Comparison of ENCODE assay signal across 1 cellular context in the genomic region with DNA sequence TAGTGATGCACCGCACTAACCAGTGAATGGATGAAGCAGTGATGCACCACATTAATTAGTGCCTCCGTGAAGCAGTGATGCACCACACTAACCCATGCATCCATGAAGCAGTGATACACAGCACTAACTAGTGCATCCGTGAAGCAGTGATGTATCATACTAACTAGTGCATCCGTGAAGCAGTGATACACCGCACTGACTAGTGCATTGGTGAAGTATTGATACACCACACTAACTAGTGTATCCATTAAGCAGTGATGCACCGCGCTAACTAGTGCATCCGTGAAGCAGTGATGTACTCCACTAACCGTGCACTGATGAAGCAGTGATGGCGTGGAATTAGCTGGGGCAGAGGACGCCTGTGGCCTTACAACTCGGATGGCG.
A peak's percentile ranks its signal among the peaks of the same experiment; 100 is the strongest.
TF ChIP-seq lines count a peak whose summit lies in the region.

No MANE protein-coding gene starts in this region.

TF ChIP-seq in HepG2, 621 proteins besides CTCF, POLR2A, EP300 and RAD21 (continued from another document and continues in another):
- TF ChIP-seq, protein P1, sequence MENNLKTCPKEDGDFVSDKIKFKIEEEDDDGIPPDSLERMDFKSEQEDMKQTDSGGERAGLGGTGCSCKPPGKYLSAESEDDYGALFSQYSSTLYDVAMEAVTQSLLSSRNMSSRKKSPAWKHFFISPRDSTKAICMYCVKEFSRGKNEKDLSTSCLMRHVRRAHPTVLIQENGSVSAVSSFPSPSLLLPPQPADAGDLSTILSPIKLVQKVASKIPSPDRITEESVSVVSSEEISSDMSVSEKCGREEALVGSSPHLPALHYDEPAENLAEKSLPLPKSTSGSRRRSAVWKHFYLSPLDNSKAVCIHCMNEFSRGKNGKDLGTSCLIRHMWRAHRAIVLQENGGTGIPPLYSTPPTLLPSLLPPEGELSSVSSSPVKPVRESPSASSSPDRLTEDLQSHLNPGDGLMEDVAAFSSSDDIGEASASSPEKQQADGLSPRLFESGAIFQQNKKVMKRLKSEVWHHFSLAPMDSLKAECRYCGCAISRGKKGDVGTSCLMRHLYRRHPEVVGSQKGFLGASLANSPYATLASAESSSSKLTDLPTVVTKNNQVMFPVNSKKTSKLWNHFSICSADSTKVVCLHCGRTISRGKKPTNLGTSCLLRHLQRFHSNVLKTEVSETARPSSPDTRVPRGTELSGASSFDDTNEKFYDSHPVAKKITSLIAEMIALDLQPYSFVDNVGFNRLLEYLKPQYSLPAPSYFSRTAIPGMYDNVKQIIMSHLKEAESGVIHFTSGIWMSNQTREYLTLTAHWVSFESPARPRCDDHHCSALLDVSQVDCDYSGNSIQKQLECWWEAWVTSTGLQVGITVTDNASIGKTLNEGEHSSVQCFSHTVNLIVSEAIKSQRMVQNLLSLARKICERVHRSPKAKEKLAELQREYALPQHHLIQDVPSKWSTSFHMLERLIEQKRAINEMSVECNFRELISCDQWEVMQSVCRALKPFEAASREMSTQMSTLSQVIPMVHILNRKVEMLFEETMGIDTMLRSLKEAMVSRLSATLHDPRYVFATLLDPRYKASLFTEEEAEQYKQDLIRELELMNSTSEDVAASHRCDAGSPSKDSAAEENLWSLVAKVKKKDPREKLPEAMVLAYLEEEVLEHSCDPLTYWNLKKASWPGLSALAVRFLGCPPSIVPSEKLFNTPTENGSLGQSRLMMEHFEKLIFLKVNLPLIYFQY (CRISPR knock-in tag; IDR thresholded peaks at IDR 0.05; ENCODE audit: borderline replicate concordance), result no peak
- TF ChIP-seq TGIF2 (CRISPR knock-in tag; IDR thresholded peaks at IDR 0.05), result 0 out of 2 replicates have a peak, but pooled peaks have one; percentile 20
- 0 out of 2 replicates have a peak, but pooled peaks have one; percentile 28 for TF ChIP-seq BRD4 (CRISPR knock-in tag; IDR thresholded peaks at IDR 0.05)
- TF ChIP-seq GTF2F1 (IDR thresholded peaks at IDR 0.05; ENCODE audit: low read length), result no peak
- TF ChIP-seq ZNF138 (CRISPR knock-in tag; IDR thresholded peaks at IDR 0.05; ENCODE audit: low read depth), result no peak; the same call in 1 of the 2 replicates
- TF ChIP-seq, protein P2, sequence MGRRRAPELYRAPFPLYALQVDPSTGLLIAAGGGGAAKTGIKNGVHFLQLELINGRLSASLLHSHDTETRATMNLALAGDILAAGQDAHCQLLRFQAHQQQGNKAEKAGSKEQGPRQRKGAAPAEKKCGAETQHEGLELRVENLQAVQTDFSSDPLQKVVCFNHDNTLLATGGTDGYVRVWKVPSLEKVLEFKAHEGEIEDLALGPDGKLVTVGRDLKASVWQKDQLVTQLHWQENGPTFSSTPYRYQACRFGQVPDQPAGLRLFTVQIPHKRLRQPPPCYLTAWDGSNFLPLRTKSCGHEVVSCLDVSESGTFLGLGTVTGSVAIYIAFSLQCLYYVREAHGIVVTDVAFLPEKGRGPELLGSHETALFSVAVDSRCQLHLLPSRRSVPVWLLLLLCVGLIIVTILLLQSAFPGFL (CRISPR knock-in tag; IDR thresholded peaks at IDR 0.05), result no peak
- no peak for TF ChIP-seq ZMAT3 (CRISPR knock-in tag; conservative IDR thresholded peaks at IDR 0.05)
- TF ChIP-seq ZSCAN12 (CRISPR knock-in tag; IDR thresholded peaks at IDR 0.05), result no peak
- TF ChIP-seq ZSCAN25 (CRISPR knock-in tag; IDR thresholded peaks at IDR 0.05), result no peak
- TF ChIP-seq JARID2 (CRISPR knock-in tag; IDR thresholded peaks at IDR 0.05; ENCODE audit: insufficient replicate concordance), result no peak
- TF ChIP-seq ZSCAN21 (CRISPR knock-in tag; IDR thresholded peaks at IDR 0.05; ENCODE audit: borderline replicate concordance), result peak; percentile 31; the same call in 1 of the 2 replicates
- TF ChIP-seq CBX5 (CRISPR knock-in tag; IDR thresholded peaks at IDR 0.05; ENCODE audit: borderline replicate concordance), result no peak
- no peak for TF ChIP-seq KLF16 (CRISPR knock-in tag; IDR thresholded peaks at IDR 0.05)
- TF ChIP-seq, protein P3, sequence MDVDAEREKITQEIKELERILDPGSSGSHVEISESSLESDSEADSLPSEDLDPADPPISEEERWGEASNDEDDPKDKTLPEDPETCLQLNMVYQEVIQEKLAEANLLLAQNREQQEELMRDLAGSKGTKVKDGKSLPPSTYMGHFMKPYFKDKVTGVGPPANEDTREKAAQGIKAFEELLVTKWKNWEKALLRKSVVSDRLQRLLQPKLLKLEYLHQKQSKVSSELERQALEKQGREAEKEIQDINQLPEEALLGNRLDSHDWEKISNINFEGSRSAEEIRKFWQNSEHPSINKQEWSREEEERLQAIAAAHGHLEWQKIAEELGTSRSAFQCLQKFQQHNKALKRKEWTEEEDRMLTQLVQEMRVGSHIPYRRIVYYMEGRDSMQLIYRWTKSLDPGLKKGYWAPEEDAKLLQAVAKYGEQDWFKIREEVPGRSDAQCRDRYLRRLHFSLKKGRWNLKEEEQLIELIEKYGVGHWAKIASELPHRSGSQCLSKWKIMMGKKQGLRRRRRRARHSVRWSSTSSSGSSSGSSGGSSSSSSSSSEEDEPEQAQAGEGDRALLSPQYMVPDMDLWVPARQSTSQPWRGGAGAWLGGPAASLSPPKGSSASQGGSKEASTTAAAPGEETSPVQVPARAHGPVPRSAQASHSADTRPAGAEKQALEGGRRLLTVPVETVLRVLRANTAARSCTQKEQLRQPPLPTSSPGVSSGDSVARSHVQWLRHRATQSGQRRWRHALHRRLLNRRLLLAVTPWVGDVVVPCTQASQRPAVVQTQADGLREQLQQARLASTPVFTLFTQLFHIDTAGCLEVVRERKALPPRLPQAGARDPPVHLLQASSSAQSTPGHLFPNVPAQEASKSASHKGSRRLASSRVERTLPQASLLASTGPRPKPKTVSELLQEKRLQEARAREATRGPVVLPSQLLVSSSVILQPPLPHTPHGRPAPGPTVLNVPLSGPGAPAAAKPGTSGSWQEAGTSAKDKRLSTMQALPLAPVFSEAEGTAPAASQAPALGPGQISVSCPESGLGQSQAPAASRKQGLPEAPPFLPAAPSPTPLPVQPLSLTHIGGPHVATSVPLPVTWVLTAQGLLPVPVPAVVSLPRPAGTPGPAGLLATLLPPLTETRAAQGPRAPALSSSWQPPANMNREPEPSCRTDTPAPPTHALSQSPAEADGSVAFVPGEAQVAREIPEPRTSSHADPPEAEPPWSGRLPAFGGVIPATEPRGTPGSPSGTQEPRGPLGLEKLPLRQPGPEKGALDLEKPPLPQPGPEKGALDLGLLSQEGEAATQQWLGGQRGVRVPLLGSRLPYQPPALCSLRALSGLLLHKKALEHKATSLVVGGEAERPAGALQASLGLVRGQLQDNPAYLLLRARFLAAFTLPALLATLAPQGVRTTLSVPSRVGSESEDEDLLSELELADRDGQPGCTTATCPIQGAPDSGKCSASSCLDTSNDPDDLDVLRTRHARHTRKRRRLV (CRISPR knock-in tag; IDR thresholded peaks at IDR 0.05), result no peak
- TF ChIP-seq, protein P4, sequence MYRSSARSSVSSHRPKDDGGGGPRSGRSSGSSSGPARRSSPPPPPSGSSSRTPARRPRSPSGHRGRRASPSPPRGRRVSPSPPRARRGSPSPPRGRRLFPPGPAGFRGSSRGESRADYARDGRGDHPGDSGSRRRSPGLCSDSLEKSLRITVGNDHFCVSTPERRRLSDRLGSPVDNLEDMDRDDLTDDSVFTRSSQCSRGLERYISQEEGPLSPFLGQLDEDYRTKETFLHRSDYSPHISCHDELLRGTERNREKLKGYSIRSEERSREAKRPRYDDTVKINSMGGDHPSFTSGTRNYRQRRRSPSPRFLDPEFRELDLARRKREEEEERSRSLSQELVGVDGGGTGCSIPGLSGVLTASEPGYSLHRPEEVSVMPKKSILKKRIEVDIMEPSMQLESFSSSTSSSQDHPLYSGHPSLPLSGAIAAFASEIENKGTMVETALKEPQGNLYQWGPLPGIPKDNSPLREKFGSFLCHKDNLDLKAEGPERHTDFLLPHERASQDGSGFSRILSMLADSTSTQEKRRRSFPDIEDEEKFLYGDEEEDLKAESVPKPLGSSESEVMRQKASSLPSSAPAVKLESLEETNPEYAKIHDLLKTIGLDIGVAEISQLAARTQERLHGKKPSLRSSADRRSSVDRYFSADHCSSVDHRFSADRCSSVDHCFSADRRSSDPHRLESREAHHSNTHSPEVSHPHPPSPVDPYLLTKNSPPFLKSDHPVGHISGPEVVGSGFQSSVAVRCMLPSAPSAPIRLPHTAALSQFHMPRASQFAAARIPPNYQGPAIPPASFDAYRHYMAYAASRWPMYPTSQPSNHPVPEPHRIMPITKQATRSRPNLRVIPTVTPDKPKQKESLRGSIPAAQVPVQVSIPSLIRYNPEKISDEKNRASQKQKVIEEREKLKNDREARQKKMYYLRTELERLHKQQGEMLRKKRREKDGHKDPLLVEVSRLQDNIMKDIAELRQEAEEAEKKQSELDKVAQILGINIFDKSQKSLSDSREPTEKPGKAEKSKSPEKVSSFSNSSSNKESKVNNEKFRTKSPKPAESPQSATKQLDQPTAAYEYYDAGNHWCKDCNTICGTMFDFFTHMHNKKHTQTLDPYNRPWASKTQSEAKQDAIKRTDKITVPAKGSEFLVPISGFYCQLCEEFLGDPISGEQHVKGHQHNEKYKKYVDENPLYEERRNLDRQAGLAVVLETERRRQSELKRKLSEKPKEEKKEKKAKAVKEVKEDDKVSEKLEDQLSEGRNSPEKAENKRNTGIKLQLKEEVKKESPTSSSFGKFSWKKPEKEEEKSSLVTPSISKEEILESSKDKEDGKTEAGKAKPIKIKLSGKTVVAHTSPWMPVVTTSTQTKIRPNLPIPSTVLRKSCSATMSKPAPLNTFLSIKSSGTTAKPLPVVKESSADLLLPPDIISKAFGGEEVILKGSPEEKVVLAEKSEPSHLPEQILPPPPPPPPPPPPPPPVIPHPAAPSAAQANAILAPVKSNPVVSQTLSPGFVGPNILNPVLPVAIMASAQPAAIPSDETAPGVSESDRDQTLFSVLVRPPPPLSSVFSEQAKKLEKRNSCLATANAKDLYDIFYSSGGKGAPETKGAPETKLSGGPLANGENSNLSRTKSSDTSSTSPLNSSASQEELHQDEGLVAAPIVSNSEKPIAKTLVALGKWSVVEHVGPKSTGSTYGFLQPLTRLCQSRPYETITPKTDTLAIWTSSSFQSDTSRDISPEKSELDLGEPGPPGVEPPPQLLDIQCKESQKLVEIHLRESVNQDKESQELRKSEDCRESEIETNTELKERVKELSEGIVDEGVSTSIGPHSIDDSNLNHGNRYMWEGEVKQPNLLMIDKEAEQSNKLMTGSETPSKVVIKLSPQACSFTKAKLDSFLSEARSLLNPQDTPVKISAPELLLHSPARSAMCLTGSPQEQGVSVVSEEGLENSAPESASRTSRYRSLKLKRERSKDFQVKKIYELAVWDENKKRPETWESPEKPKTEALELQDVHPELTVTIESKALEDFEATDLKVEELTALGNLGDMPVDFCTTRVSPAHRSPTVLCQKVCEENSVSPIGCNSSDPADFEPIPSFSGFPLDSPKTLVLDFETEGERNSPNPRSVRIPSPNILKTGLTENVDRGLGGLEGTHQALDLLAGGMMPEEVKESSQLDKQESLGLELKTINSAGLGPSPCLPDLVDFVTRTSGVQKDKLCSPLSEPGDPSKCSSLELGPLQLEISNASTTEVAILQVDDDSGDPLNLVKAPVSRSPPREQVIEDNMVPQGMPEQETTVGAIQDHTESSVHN (CRISPR knock-in tag; IDR thresholded peaks at IDR 0.05), result peak; percentile 62; the same call in 1 of the 2 replicates
- peak; percentile 28; the same call in 1 of the 2 replicates for TF ChIP-seq ARHGAP35 (CRISPR knock-in tag; IDR thresholded peaks at IDR 0.05; ENCODE audit: borderline replicate concordance)
- TF ChIP-seq PHF20 (CRISPR knock-in tag; IDR thresholded peaks at IDR 0.05), result no peak
- no peak for TF ChIP-seq DR1 (CRISPR knock-in tag; IDR thresholded peaks at IDR 0.05)
- TF ChIP-seq, protein P5, sequence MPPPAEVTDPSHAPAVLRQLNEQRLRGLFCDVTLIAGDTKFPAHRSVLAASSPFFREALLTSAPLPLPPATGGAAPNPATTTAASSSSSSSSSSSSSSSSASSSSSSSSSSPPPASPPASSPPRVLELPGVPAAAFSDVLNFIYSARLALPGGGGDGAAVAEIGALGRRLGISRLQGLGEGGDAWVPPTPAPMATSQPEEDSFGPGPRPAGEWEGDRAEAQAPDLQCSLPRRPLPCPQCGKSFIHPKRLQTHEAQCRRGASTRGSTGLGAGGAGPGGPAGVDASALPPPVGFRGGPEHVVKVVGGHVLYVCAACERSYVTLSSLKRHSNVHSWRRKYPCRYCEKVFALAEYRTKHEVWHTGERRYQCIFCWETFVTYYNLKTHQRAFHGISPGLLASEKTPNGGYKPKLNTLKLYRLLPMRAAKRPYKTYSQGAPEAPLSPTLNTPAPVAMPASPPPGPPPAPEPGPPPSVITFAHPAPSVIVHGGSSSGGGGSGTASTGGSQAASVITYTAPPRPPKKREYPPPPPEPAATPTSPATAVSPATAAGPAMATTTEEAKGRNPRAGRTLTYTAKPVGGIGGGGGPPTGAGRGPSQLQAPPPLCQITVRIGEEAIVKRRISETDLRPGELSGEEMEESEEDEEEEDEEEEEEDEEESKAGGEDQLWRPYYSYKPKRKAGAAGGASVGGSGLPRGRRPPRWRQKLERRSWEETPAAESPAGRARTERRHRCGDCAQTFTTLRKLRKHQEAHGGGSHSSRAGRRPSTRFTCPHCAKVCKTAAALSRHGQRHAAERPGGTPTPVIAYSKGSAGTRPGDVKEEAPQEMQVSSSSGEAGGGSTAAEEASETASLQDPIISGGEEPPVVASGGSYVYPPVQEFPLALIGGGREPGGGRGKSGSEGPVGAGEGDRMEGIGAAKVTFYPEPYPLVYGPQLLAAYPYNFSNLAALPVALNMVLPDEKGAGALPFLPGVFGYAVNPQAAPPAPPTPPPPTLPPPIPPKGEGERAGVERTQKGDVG (CRISPR knock-in tag; IDR thresholded peaks at IDR 0.05; ENCODE audit: borderline replicate concordance), result peak; percentile 64; the same call in 1 of the 2 replicates
- TF ChIP-seq, protein P6, sequence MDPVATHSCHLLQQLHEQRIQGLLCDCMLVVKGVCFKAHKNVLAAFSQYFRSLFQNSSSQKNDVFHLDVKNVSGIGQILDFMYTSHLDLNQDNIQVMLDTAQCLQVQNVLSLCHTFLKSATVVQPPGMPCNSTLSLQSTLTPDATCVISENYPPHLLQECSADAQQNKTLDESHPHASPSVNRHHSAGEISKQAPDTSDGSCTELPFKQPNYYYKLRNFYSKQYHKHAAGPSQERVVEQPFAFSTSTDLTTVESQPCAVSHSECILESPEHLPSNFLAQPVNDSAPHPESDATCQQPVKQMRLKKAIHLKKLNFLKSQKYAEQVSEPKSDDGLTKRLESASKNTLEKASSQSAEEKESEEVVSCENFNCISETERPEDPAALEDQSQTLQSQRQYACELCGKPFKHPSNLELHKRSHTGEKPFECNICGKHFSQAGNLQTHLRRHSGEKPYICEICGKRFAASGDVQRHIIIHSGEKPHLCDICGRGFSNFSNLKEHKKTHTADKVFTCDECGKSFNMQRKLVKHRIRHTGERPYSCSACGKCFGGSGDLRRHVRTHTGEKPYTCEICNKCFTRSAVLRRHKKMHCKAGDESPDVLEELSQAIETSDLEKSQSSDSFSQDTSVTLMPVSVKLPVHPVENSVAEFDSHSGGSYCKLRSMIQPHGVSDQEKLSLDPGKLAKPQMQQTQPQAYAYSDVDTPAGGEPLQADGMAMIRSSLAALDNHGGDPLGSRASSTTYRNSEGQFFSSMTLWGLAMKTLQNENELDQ (CRISPR knock-in tag; IDR thresholded peaks at IDR 0.05; ENCODE audit: borderline replicate concordance), result peak; percentile 64; the same call in 1 of the 2 replicates
- TF ChIP-seq, protein P7, sequence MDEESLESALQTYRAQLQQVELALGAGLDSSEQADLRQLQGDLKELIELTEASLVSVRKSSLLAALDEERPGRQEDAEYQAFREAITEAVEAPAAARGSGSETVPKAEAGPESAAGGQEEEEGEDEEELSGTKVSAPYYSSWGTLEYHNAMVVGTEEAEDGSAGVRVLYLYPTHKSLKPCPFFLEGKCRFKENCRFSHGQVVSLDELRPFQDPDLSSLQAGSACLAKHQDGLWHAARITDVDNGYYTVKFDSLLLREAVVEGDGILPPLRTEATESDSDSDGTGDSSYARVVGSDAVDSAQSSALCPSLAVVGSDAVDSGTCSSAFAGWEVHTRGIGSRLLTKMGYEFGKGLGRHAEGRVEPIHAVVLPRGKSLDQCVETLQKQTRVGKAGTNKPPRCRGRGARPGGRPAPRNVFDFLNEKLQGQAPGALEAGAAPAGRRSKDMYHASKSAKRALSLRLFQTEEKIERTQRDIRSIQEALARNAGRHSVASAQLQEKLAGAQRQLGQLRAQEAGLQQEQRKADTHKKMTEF (CRISPR knock-in tag; IDR thresholded peaks at IDR 0.05), result no peak
- TF ChIP-seq ZNF720 (CRISPR knock-in tag; IDR thresholded peaks at IDR 0.05), result 0 out of 2 replicates have a peak, but pooled peaks have one; percentile 58
- TF ChIP-seq MTF1 (CRISPR knock-in tag; IDR thresholded peaks at IDR 0.05), result no peak
